Comparison of ENCODE assay signal across 23 cellular contexts in genomic region chr14:78484002-78484401, GRCh38.
"Had no signal": no experiment of that assay in that cellular context is flagged by ENCODE, and none has a peak within 500 bp of the region (broad histone marks: within the 10 kb centered on the region; RNA-seq: fewer than 3 reads in every experiment).

No MANE protein-coding gene starts in this region.

- H3K9me3 ChIP-seq: esophagus squamous epithelium, gastrocnemius medialis, heart right ventricle, left lung, lower lobe of right lung, mucosa of descending colon had no signal

- H3K4me1 Mint-ChIP-seq: mesothelial cell of epicardium had no signal

- H3K4me1 ChIP-seq: esophagus squamous epithelium, heart right ventricle, left lung, lower lobe of right lung had no signal

- H3K27me3 ChIP-seq: dorsolateral prefrontal cortex, esophagus squamous epithelium, gastrocnemius medialis, left lung had no signal

- H3K4me3 ChIP-seq: coronary artery, dorsolateral prefrontal cortex, esophagus squamous epithelium, gastrocnemius medialis, heart right ventricle, left lung, lower lobe of right lung, mucosa of descending colon had no signal

- H3K36me3 Mint-ChIP-seq: mesothelial cell of epicardium had no signal

- H3K27ac Mint-ChIP-seq: mesothelial cell of epicardium had no signal

- ATAC-seq: esophagus mucosa, heart right ventricle, left cardiac atrium, left lung, left ventricle myocardium superior, lower lobe of right lung, mucosa of descending colon had no signal

- H3K4me3 Mint-ChIP-seq: mesothelial cell of epicardium had no signal

- H3K36me3 ChIP-seq: esophagus squamous epithelium, gastrocnemius medialis, heart right ventricle, left lung, lower lobe of right lung had no signal

- H3K27ac ChIP-seq: coronary artery, dorsolateral prefrontal cortex, epithelial cell of prostate, esophagus squamous epithelium, heart right ventricle, left lung, lower lobe of right lung had no signal

- DNase-seq: dermis blood vessel endothelial cell; dorsolateral prefrontal cortex; effector CD4-positive, alpha-beta T cell; effector memory CD4-positive, alpha-beta T cell; erythroblast; esophagus squamous epithelium; foreskin fibroblast; foreskin melanocyte; gastrocnemius medialis; glutamatergic neuron; head of caudate nucleus; heart right ventricle; hippocampal formation; left cardiac atrium; left lung; left ventricle myocardium superior; lower lobe of right lung; mesenchymal stem cell; mucosa of descending colon had no signal

- H3K9me3 Mint-ChIP-seq: mesothelial cell of epicardium had no signal
